ENCODE assay signal across 1 cellular context in genomic region chr3:60513241-60513640, GRCh38.
TF ChIP-seq lines count a peak whose summit lies in the region.

No MANE protein-coding gene starts in this region.

TF ChIP-seq in K562, 482 proteins besides CTCF, POLR2A, EP300 and RAD21:
- TF ChIP-seq ZBTB40 (IDR thresholded peaks at IDR 0.05) (peak; percentile 68), ZBTB40 (CRISPR knock-in tag; IDR thresholded peaks at IDR 0.05) (no peak), ZFP30 (CRISPR knock-in tag; IDR thresholded peaks at IDR 0.05; ENCODE audit: borderline replicate concordance) (no peak), GATA2 (CRISPR knock-in tag; IDR thresholded peaks at IDR 0.05) (no peak), FOXK1 (CRISPR knock-in tag; IDR thresholded peaks at IDR 0.05; ENCODE audit: borderline replicate concordance) (no peak)
